In the genomic region with DNA sequence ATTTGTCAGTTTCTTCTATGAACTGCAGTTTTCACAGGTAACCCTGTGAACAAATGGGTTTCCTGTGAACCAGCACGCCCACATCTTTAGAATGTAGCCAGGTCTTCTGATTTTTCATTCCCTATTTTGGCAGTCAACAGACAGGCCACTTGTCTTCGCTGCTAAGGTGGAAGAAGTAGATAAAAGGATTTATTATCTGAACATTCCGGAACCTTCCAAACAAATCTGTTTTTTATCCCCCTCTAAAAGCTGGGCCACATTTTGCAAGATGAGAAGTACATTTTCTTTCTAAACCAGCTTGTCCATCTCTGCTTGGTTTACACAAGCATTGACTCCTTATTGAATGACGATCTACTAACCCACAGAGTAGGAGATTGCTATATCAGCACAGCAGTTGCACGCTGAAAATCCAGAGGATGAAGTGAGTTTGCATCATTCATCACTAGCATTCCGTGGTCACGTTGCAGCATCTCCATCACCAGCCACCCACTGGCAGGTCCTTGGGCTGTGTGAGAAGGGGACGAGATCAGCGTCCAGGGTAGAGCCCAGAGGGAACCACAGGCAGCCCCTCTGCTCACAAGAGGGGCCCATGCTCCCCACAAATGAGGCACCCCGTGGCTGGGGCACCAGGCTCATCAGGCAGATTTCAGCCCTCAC, we compare ENCODE assay signal across 14 cellular contexts.
DNase-seq lines count a peak whose midpoint lies in the region; ATAC-seq and TF ChIP-seq lines count a peak whose summit lies in the region.
"Had no signal": no experiment of that assay in that cellular context is flagged by ENCODE, and none has a peak within 500 bp of the region (broad histone marks: within the 10 kb centered on the region; RNA-seq: fewer than 3 reads in every experiment).

No MANE protein-coding gene starts in this region.

- H3K4me1 ChIP-seq in uterus: peaks cover 7 to 9% of the 10 kb centered on the region in 2 donors

- peak overlapping the region; percentile 36 to 41 for H3K27ac ChIP-seq in uterus
- H3K27ac ChIP-seq: psoas muscle had no signal

- no peaks in the 10 kb centered on the region for H3K9me3 Mint-ChIP-seq in activated T-helper 17 cell treated with anti-CD3 and anti-CD28 coated beads, Interleukin-2, amount 50 U/mL, for 72 hours
- no peaks in the 10 kb centered on the region for H3K9me3 Mint-ChIP-seq in type B pancreatic cell
- H3K9me3 Mint-ChIP-seq: activated naive CD4-positive, alpha-beta T cell treated with anti-CD3 and anti-CD28 coated beads for 36 hours; naive B cell had no signal

- peak; percentile 28 for ATAC-seq in activated T-helper 17 cell treated with anti-CD3 and anti-CD28 coated beads, Interleukin-2, amount 50 U/mL, for 72 hours (replicated peaks)
- ATAC-seq: psoas muscle had no signal

- peak overlapping the region; percentile 21 for H3K4me3 Mint-ChIP-seq in activated T-helper 17 cell treated with anti-CD3 and anti-CD28 coated beads, Interleukin-2, amount 50 U/mL, for 72 hours
- no peak overlapping the region for H3K4me3 Mint-ChIP-seq in type B pancreatic cell
- H3K4me3 Mint-ChIP-seq: activated naive CD4-positive, alpha-beta T cell treated with anti-CD3 and anti-CD28 coated beads for 36 hours had no signal

- peaks cover 31% of the 10 kb centered on the region for H3K4me1 Mint-ChIP-seq in activated T-helper 17 cell treated with anti-CD3 and anti-CD28 coated beads, Interleukin-2, amount 50 U/mL, for 72 hours
- H3K4me1 Mint-ChIP-seq in type B pancreatic cell (ENCODE audit: unreplicated experiment): peaks cover 21% of the 10 kb centered on the region

- H3K27ac Mint-ChIP-seq in activated T-helper 17 cell treated with anti-CD3 and anti-CD28 coated beads, Interleukin-2, amount 50 U/mL, for 72 hours: peak overlapping the region; percentile 54
- no peak overlapping the region for H3K27ac Mint-ChIP-seq in type B pancreatic cell
- H3K27ac Mint-ChIP-seq: activated naive CD4-positive, alpha-beta T cell treated with anti-CD3 and anti-CD28 coated beads for 36 hours had no signal

- intact Hi-C loops in uterus (cut with DNase I; ENCODE audit: low total_unique reads): no loop called here

- H3K36me3 ChIP-seq in uterus: no peaks in the 10 kb centered on the region

- no peaks in the 10 kb centered on the region for H3K27me3 Mint-ChIP-seq in activated T-helper 17 cell treated with anti-CD3 and anti-CD28 coated beads, Interleukin-2, amount 50 U/mL, for 72 hours
- no peaks in the 10 kb centered on the region for H3K27me3 Mint-ChIP-seq in type B pancreatic cell
- H3K27me3 Mint-ChIP-seq: naive B cell had no signal

- no peak for TF ChIP-seq CTCF in uterus (IDR thresholded peaks at IDR 0.05)
- no peak for TF ChIP-seq CTCF in type B pancreatic cell (conservative IDR thresholded peaks at IDR 0.05)

- no peak for TF ChIP-seq POLR2A in uterus (IDR thresholded peaks at IDR 0.05)

- DNase-seq in stimulated activated CD4-positive, alpha-beta T cell treated with anti-CD3 and anti-CD28 coated beads, Interleukin-1b, Interleukin-23, amount 100 ng/mL, for 48 hours: peak; percentile 33
- no peak for DNase-seq in stimulated activated CD4-positive, alpha-beta T cell treated with anti-CD3 and anti-CD28 coated beads, Interleukin-12 subunit alpha, Interleukin-12 subunit beta, amount 100 ng/mL, for 4 hours
- peak; percentile 66 for DNase-seq in islet precursor cell
- DNase-seq in uterus: no peak
- DNase-seq in NCI-H2196 treated with DMSO at 0.1 percent for 48 hours (lab: John Stamatoyannopoulos, UW; ENCODE audit: unreplicated experiment): no peak
- DNase-seq in NCI-H226: no peak
- DNase-seq in type B pancreatic cell (ENCODE audit: extremely low spot score, unreplicated experiment): no peak
- DNase-seq: activated naive CD4-positive, alpha-beta T cell treated with anti-CD3 and anti-CD28 coated beads for 36 hours; effector CD8-positive, alpha-beta T cell; naive B cell; NCI-H187; psoas muscle; SIG-M5 had no signal

- no peaks in the 10 kb centered on the region for H3K36me3 Mint-ChIP-seq in activated T-helper 17 cell treated with anti-CD3 and anti-CD28 coated beads, Interleukin-2, amount 50 U/mL, for 72 hours (ENCODE audit: low read depth)
- no peaks in the 10 kb centered on the region for H3K36me3 Mint-ChIP-seq in type B pancreatic cell
- H3K36me3 Mint-ChIP-seq: naive B cell had no signal

- no peaks in the 10 kb centered on the region for H3K9me3 ChIP-seq in uterus
- H3K9me3 ChIP-seq: psoas muscle had no signal

- H3K4me3 ChIP-seq in uterus: no peak overlapping the region
- H3K4me3 ChIP-seq: psoas muscle had no signal

- H3K27me3 ChIP-seq in uterus: no peaks in the 10 kb centered on the region

Comparison
In these comparisons a context has a peak if more than half of its experiments do, and no peak if none do; other contexts are left out.
1. DNase-seq: peak in stimulated activated CD4-positive, alpha-beta T cell treated with anti-CD3 and anti-CD28 coated beads, Interleukin-1b, Interleukin-23, amount 100 ng/mL, for 48 hours (single experiment) and islet precursor cell (single experiment); none in stimulated activated CD4-positive, alpha-beta T cell treated with anti-CD3 and anti-CD28 coated beads, Interleukin-12 subunit alpha, Interleukin-12 subunit beta, amount 100 ng/mL, for 4 hours (single experiment), uterus (0 of 2), NCI-H2196 treated with DMSO at 0.1 percent for 48 hours (single experiment), NCI-H226 (single experiment) and type B pancreatic cell (single experiment).